Comparison of ENCODE assay signal across 15 cellular contexts in genomic region chr13:41299316-41300094, GRCh38.
"Had no signal": no experiment of that assay in that cellular context is flagged by ENCODE, and none has a peak within 500 bp of the region (broad histone marks: within the 10 kb centered on the region; RNA-seq: fewer than 3 reads in every experiment).

No MANE protein-coding gene starts in this region.

- H3K27me3 ChIP-seq: body of pancreas, right lobe of liver had no signal

- ATAC-seq: activated CD4-positive, CD25-positive, alpha-beta regulatory T cell treated with anti-CD3 and anti-CD28 coated beads, Interleukin-2, amount 50 U/mL, for 24 hours; activated naive CD4-positive, alpha-beta T cell treated with anti-CD3 and anti-CD28 coated beads, Interleukin-2, amount 50 U/mL, for 72 hours; body of pancreas; left colon; natural killer cell treated with Interleukin-12 subunit alpha and Interleukin-12 subunit beta and Interleukin-15 and Interleukin-18, amount 100 ng/mL, for 72 hours had no signal

- H3K4me3 ChIP-seq: body of pancreas, right lobe of liver had no signal

- H3K9me3 ChIP-seq: body of pancreas had no signal

- H3K4me1 ChIP-seq: right lobe of liver had no signal

- H3K27ac ChIP-seq: body of pancreas, right lobe of liver had no signal

- DNase-seq: amniotic stem cell; body of pancreas; cortex of kidney; effector CD8-positive, alpha-beta T cell; hypothalamus; left colon; mammary epithelial cell; nucleus accumbens; right lobe of liver; stimulated activated CD4-positive, alpha-beta T cell treated with anti-CD3 and anti-CD28 coated beads, Interleukin-1b, Interleukin-23, amount 100 ng/mL, for 48 hours; stimulated activated naive CD4-positive, alpha-beta T cell treated with Interleukin-2 at 50 U/mL for 16 hours; trophoblast cell had no signal

- H3K36me3 ChIP-seq: right lobe of liver had no signal
